Comparison of ENCODE assay signal across 9 cellular contexts in the genomic region with DNA sequence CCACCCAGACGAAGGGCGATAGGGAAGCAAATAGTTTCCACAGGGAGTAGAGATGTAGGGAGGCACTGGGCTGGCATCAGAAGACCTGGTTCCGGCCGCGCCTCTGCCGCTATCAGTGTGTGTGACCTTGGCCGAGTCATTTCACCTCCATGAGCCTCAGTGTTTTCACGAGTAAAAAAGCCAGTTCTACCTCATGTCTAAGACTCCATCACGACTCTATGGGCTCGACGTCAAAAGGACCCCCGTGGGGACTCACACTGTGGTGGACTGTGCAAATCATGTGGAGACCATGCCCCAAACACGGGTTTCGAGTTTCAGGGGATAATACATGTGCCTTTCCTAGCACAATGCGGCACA. TPM values are rescaled to one million over a fixed set of nuclear protein-coding genes. Genes with fewer than 3 reads are reported as not detected.
DNase-seq lines count a peak whose midpoint lies in the region; ATAC-seq, FAIRE-seq and TF ChIP-seq lines count a peak whose summit lies in the region.
"Had no signal": no experiment of that assay in that cellular context is flagged by ENCODE, and none has a peak within 500 bp of the region (broad histone marks: within the 10 kb centered on the region; RNA-seq: fewer than 3 reads in every experiment).

No MANE protein-coding gene starts in this region.

- TF ChIP-seq POLR2A in endothelial cell of umbilical vein (IDR thresholded peaks at IDR 0.05; ENCODE audit: low read depth, low read length) = no peak

- H3K4me2 ChIP-seq in endothelial cell of umbilical vein (ENCODE audit: insufficient read depth, low read length) = peak overlapping the region; percentile 40

- no peak for TF ChIP-seq CTCF in Panc1 (IDR thresholded peaks at IDR 0.05)
- TF ChIP-seq CTCF in endothelial cell of umbilical vein (IDR thresholded peaks at IDR 0.05; ENCODE audit: extremely low read depth in 1 of 2, insufficient read depth in 1 of 2, low read depth in 1 of 2, low read length in 2 of 2) = no peak
- no peak for TF ChIP-seq CTCF in omental fat pad (IDR thresholded peaks at IDR 0.05)

- TSS peak; percentile 76 for BruUV-seq in Panc1 (replicated peaks; lab: Mats Ljungman, UMichigan)
- BruUV-seq in endothelial cell of umbilical vein (replicated peaks; lab: Mats Ljungman, UMichigan) = TSS peak; percentile 19

- H3K27me3 Mint-ChIP-seq in CD8-positive, alpha-beta memory T cell = no peaks in the 10 kb centered on the region

- CTCF ChIA-PET in CD8-positive, alpha-beta memory T cell (lab: Charles Lee) = no interaction called here
- CTCF ChIA-PET in Panc1 (lab: Charles Lee) (no interaction called here), endothelial cell of umbilical vein (lab: Charles Lee) (no interaction called here)

- no peaks in the 10 kb centered on the region for H3K27me3 ChIP-seq in CD8-positive, alpha-beta memory T cell (ENCODE audit: insufficient read depth, low read length, poor library complexity, severe bottlenecking)
- no peaks in the 10 kb centered on the region for H3K27me3 ChIP-seq in Panc1 (ENCODE audit: control insufficient read depth, insufficient read depth, low read length)
- H3K27me3 ChIP-seq in endothelial cell of umbilical vein (ENCODE audit: control insufficient read depth in 2 of 2, insufficient read depth in 2 of 2, low read length in 2 of 2) = no peaks in the 10 kb centered on the region

- H3K4me1 ChIP-seq in CD8-positive, alpha-beta memory T cell (ENCODE audit: insufficient read depth, low read length) = peaks cover 27% of the 10 kb centered on the region
- H3K4me1 ChIP-seq in Panc1 (ENCODE audit: control insufficient read depth, insufficient read depth, low read length) (peaks cover 24% of the 10 kb centered on the region), endothelial cell of umbilical vein (ENCODE audit: control insufficient read depth, extremely low read depth, insufficient read depth, low read length) (peaks cover 24% of the 10 kb centered on the region)

- H3K4me1 Mint-ChIP-seq in CD8-positive, alpha-beta memory T cell = peaks cover 34 to 45% (median 43%) of the 10 kb centered on the region in 3 donors

- H3K4me3 ChIP-seq in CD8-positive, alpha-beta memory T cell (ENCODE audit: low read length) = peak overlapping the region; percentile 81
- peak overlapping the region; percentile 84 to 89 for H3K4me3 ChIP-seq in Panc1 (ENCODE audit: low read depth in 2 of 2, low read length in 2 of 2)
- peak overlapping the region in 2 of 3 experiments; percentile 79 to 88 for H3K4me3 ChIP-seq in endothelial cell of umbilical vein (replicated peaks in 1 of 3; ENCODE audit: insufficient read depth in 1 of 3, low read depth in 1 of 3, low read length in 3 of 3)

- in situ Hi-C loops in Panc1 (cut with HindIII; ENCODE audit: low pct_unique_long_range_greater_than_20kb, low sequenced_read_pairs) = no loop called here

- dilution Hi-C loops in endothelial cell of umbilical vein (cut with MboI; ENCODE audit: extremely low pct_ligation_motif_present, low sequenced_read_pairs) = no loop called here

- no peaks in the 10 kb centered on the region for H3K9me3 ChIP-seq in CD8-positive, alpha-beta memory T cell (ENCODE audit: low read length)
- no peaks in the 10 kb centered on the region for H3K9me3 ChIP-seq in Panc1 (ENCODE audit: control insufficient read depth, insufficient read depth, low read depth, low read length)
- no peaks in the 10 kb centered on the region for H3K9me3 ChIP-seq in endothelial cell of umbilical vein (replicated peaks; ENCODE audit: control insufficient read depth, insufficient read depth, low read length)

- H3K27ac ChIP-seq in CD8-positive, alpha-beta memory T cell (ENCODE audit: low read depth, low read length) = no peak overlapping the region
- peak overlapping the region; percentile 94 for H3K27ac ChIP-seq in Panc1 (ENCODE audit: low read length)
- no peak overlapping the region for H3K27ac ChIP-seq in endothelial cell of umbilical vein (ENCODE audit: insufficient read depth, low read depth, low read length)

- H3K36me3 Mint-ChIP-seq in CD8-positive, alpha-beta memory T cell = peaks cover 0 to 2% (median 0%) of the 10 kb centered on the region in 3 donors

- peak overlapping the region; percentile 86 to 95 (median 91) for H3K4me3 Mint-ChIP-seq in CD8-positive, alpha-beta memory T cell

- H3K9ac ChIP-seq in endothelial cell of umbilical vein (replicated peaks; ENCODE audit: extremely low read depth, insufficient read depth, low read length) = peak overlapping the region; percentile 90

- DNase-seq in CD8-positive, alpha-beta memory T cell = peak in 1 of 5 donors; percentile 6
- DNase-seq in Panc1 (ENCODE audit: low read depth, low spot score) (no peak), endothelial cell of umbilical vein (ENCODE audit: low read depth, low spot score) (no peak), omental fat pad (ENCODE audit: low spot score) (no peak), SK-N-DZ (ENCODE audit: low spot score) (no peak)
- DNase-seq in central memory CD4-positive, alpha-beta T cell = no peak

- peak overlapping the region; percentile 87 for H2AFZ ChIP-seq in endothelial cell of umbilical vein (ENCODE audit: low read depth, low read length)

- intact Hi-C loops in Panc1 (cut with micrococcal nuclease; ENCODE audit: unreplicated experiment) (loop anchor here (10.0 kb wide), 2 partner anchors 197 to 513 kb away; no protein-coding TSS in a partner anchor), endothelial cell of umbilical vein (cut with micrococcal nuclease) (loop anchor here (2.0 to 10.0 kb wide), 7 partner anchors 35 to 685 kb away; a partner anchor contains a TSS)

- no peaks in the 10 kb centered on the region for H3K9me3 Mint-ChIP-seq in CD8-positive, alpha-beta memory T cell

- no peak for FAIRE-seq in endothelial cell of umbilical vein (lab: Jason Lieb, UNC)
- FAIRE-seq: islet of Langerhans had no signal

- H3K9me1 ChIP-seq in endothelial cell of umbilical vein (replicated peaks; ENCODE audit: control insufficient read depth, extremely low read depth, insufficient read depth, low read length) = no peaks in the 10 kb centered on the region

- H3K36me3 ChIP-seq in CD8-positive, alpha-beta memory T cell (ENCODE audit: insufficient read depth, low read length) = no peaks in the 10 kb centered on the region
- no peaks in the 10 kb centered on the region; the same call in 1 of the 2 replicates for H3K36me3 ChIP-seq in Panc1 (ENCODE audit: control insufficient read depth, insufficient read depth, low read length)
- H3K36me3 ChIP-seq in endothelial cell of umbilical vein (ENCODE audit: control insufficient read depth in 2 of 2, extremely low read depth in 1 of 2, insufficient read depth in 2 of 2, low read length in 2 of 2) = no peaks in the 10 kb centered on the region

- H3K79me2 ChIP-seq in endothelial cell of umbilical vein (ENCODE audit: control insufficient read depth, insufficient read depth, low read length) = peaks cover 22% of the 10 kb centered on the region

- H3K27ac Mint-ChIP-seq in CD8-positive, alpha-beta memory T cell = peak overlapping the region in 7 of 8 donors; percentile 57 to 91 (median 76)

- POLR2A ChIA-PET in CD8-positive, alpha-beta memory T cell (lab: Charles Lee) = no interaction called here
- POLR2A ChIA-PET in Panc1 (lab: Charles Lee) (no interaction called here), endothelial cell of umbilical vein (lab: Charles Lee) (no interaction called here)

- ATAC-seq in Panc1 (peak; percentile 51), omental fat pad (ENCODE audit: low FRiP score) (peak; percentile 15), HG03378 (IDR thresholded peaks at IDR 0.05; ENCODE audit: unreplicated experiment) (no peak), HG03159 (IDR thresholded peaks at IDR 0.05; ENCODE audit: unreplicated experiment) (no peak)

- H4K20me1 ChIP-seq in endothelial cell of umbilical vein (replicated peaks; ENCODE audit: control insufficient read depth, extremely low read depth, insufficient read depth, low read length) = no peaks in the 10 kb centered on the region

TF ChIP-seq in endothelial cell of umbilical vein, 7 proteins besides CTCF, POLR2A, EP300 and RAD21:
- no peak for TF ChIP-seq GATA2 (IDR thresholded peaks at IDR 0.05; ENCODE audit: insufficient read depth, insufficient read length, low read depth, low read length)
- no peak for TF ChIP-seq MYC (IDR thresholded peaks at IDR 0.05; ENCODE audit: low read depth, low read length)
- TF ChIP-seq, protein P1, sequence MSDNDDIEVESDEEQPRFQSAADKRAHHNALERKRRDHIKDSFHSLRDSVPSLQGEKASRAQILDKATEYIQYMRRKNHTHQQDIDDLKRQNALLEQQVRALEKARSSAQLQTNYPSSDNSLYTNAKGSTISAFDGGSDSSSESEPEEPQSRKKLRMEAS (IDR thresholded peaks at IDR 0.05; ENCODE audit: insufficient read depth, insufficient read length) = no peak
- no peak for TF ChIP-seq JUN (IDR thresholded peaks at IDR 0.05; ENCODE audit: borderline replicate concordance, insufficient read depth, insufficient read length, low read depth)
- no peak for TF ChIP-seq FOS (IDR thresholded peaks at IDR 0.05; ENCODE audit: borderline replicate concordance, insufficient read depth, low read length)
- TF ChIP-seq POLR2AphosphoS5 (IDR thresholded peaks at IDR 0.05; ENCODE audit: insufficient read depth, low read depth, low read length) = no peak
- TF ChIP-seq EZH2 (IDR thresholded peaks at IDR 0.05; ENCODE audit: borderline replicate concordance, low read depth, low read length, severe bottlenecking) = no peak

RNA-seq across cellular contexts. Expression of a gene that starts 0.6 kb away (rescaled TPM):
- total RNA-seq in CD8-positive, alpha-beta memory T cell = 10 to 100 TPM in 1 of 2 experiments, 1 to 10 TPM in 1; 9.8 to 10.1 TPM
- polyA plus RNA-seq in CD8-positive, alpha-beta memory T cell = 10.5 TPM
- total RNA-seq in Panc1 (2021; ENCODE audit: unreplicated experiment) = 18.1 TPM
- 6.1 TPM for polyA plus RNA-seq in Panc1 (2012; ENCODE audit: insufficient read length)
- 8.6 and 12.6 TPM in 2 replicates for total RNA-seq in endothelial cell of umbilical vein
- polyA plus RNA-seq in endothelial cell of umbilical vein = 1.5 and 1.9 TPM in 2 replicates
- polyA plus RNA-seq in endothelial cell of umbilical vein (2011; cell fraction: cytosol; rRNA removed) = 2.4 and 2.5 TPM in 2 replicates
- polyA plus RNA-seq in endothelial cell of umbilical vein (2011; cell fraction: nucleus; rRNA removed) = 9.3 and 9.7 TPM in 2 replicates
- polyA plus RNA-seq in endothelial cell of umbilical vein (2012) = 5.5 and 7.1 TPM in 2 replicates
- polyA minus RNA-seq in endothelial cell of umbilical vein = 2.7 and 2.9 TPM in 2 replicates
- polyA minus RNA-seq in endothelial cell of umbilical vein (2011; cell fraction: cytosol; rRNA and poly(A)+ RNA removed) = 9.8 TPM
- 16.2 and 20.0 TPM in 2 replicates for polyA minus RNA-seq in endothelial cell of umbilical vein (2011; cell fraction: nucleus; rRNA and poly(A)+ RNA removed)
- total RNA-seq in omental fat pad = 10 to 100 TPM; 21.2 to 27.9 (median 23.8) TPM
- polyA plus RNA-seq in SK-N-DZ (2014; cell fraction: cytosol; rRNA removed) = 13.1 and 13.9 TPM in 2 replicates
- polyA plus RNA-seq in SK-N-DZ (2014; cell fraction: nucleus; rRNA removed) = 15.0 and 18.2 TPM in 2 replicates

Comparison
In these comparisons a context has a peak if more than half of its experiments do, and no peak if none do; other contexts are left out.
1. ATAC-seq: peak in Panc1 (single experiment) and omental fat pad (single experiment); none in HG03378 (single experiment) and HG03159 (single experiment).
2. Peak in every context shown above with its lines, with median percentiles within 50 percentile points of each other: H3K4me3 ChIP-seq.